ENCODE assay signal across 31 cellular contexts in genomic region chr10:7704360-7704759, GRCh38. TPM values are rescaled to one million over a fixed set of nuclear protein-coding genes. Genes with fewer than 3 reads are reported as not detected.
"Had no signal": no experiment of that assay in that cellular context is flagged by ENCODE, and none has a peak within 500 bp of the region (broad histone marks: within the 10 kb centered on the region; RNA-seq: fewer than 3 reads in every experiment).

No MANE protein-coding gene starts in this region.

- ATAC-seq: naive thymus-derived CD8-positive, alpha-beta T cell; natural killer cell treated with Interleukin-12 subunit alpha and Interleukin-12 subunit beta and Interleukin-15 and Interleukin-18, amount 100 ng/mL, for 72 hours; psoas muscle; right cardiac atrium; sciatic nerve; stimulated activated memory B cell treated with anti-CD40 and anti-IgM and Interleukin-4, amounts not matched to agents 10 μg/mL and 1 μg/mL and 100 μg/mL, for 72 hours; stimulated activated naive CD8-positive, alpha-beta T cell treated with anti-CD3 and anti-CD28 coated beads, Interleukin-15, amount 100 ng/mL, for 72 hours; stimulated activated naive CD8-positive, alpha-beta T cell treated with anti-CD3 and anti-CD28 coated beads, Interleukin-15, Interleukin-2, amounts not matched to agents 100 U/mL and 50 U/mL, for 24 hours; upper lobe of right lung had no signal

- H2AFZ ChIP-seq: neural progenitor cell, parathyroid adenoma had no signal

- H3K36me3 ChIP-seq: neural progenitor cell, ovary, spleen, suprapubic skin, tibial artery, transverse colon, upper lobe of right lung, uterus had no signal

- H3K4me3 ChIP-seq: neural progenitor cell, ovary, psoas muscle, skin epidermis, smooth muscle cell, spleen, suprapubic skin, testis, tibial artery, transverse colon, upper lobe of right lung, uterus had no signal

- H3K9me3 ChIP-seq: ovary, psoas muscle, spleen, suprapubic skin, testis, tibial artery, transverse colon, upper lobe of right lung, uterus had no signal

- H3K27me3 ChIP-seq: neural progenitor cell, ovary, testis, tibial artery, uterus had no signal

- H3K79me2 ChIP-seq: parathyroid adenoma had no signal

- H3K4me2 ChIP-seq: neural progenitor cell, smooth muscle cell had no signal

- H3K9ac ChIP-seq: neural progenitor cell, parathyroid adenoma had no signal

- H3K4me1 ChIP-seq: neural progenitor cell, parathyroid adenoma, psoas muscle, spleen, suprapubic skin, testis, transverse colon, upper lobe of right lung, uterus had no signal

- DNase-seq: naive thymus-derived CD8-positive, alpha-beta T cell; occipital lobe; ovary; posterior cingulate gyrus; psoas muscle; right cardiac atrium; spleen; stimulated activated CD4-positive, alpha-beta T cell treated with anti-CD3 and anti-CD28 coated beads, Interleukin-12 subunit alpha, Interleukin-12 subunit beta, amount 100 ng/mL, for 4 hours; stimulated activated CD4-positive, alpha-beta T cell treated with anti-CD3 and anti-CD28 coated beads, Interleukin-1b, Interleukin-23, amount 100 ng/mL, for 48 hours; stimulated activated CD4-positive, alpha-beta T cell treated with anti-CD3 and anti-CD28 coated beads, Interleukin-4, amount 100 ng/mL, for 1 hour; stimulated activated CD4-positive, alpha-beta T cell treated with anti-CD3 and anti-CD28 coated beads, Interleukin-4, amount 100 ng/mL, for 4 hours; stimulated activated CD8-positive, alpha-beta memory T cell treated with anti-CD3 and anti-CD28 coated beads, Interleukin-4, amount 100 ng/mL, for 48 hours; stimulated activated naive CD4-positive, alpha-beta T cell; stimulated activated naive CD8-positive, alpha-beta T cell treated with anti-CD3 and anti-CD28 coated beads, Interleukin-15, amount 100 ng/mL, for 72 hours; stimulated activated naive CD8-positive, alpha-beta T cell treated with anti-CD3 and anti-CD28 coated beads, Interleukin-15, Interleukin-2, amounts not matched to agents 100 U/mL and 50 U/mL, for 24 hours; substantia nigra; testis; tibial artery; transverse colon; upper lobe of right lung; uterus had no signal

- H3K27ac ChIP-seq: neural progenitor cell, ovary, parathyroid adenoma, psoas muscle, skin epidermis, spleen, suprapubic skin, testis, tibial artery, transverse colon, upper lobe of right lung, uterus had no signal

RNA-seq across cellular contexts. Expression of gene ITIH2, which starts 1.2 kb away (rescaled TPM):
- total RNA-seq: naive thymus-derived CD8-positive, alpha-beta T cell; natural killer cell treated with Interleukin-12 subunit alpha and Interleukin-12 subunit beta and Interleukin-15 and Interleukin-18, amount 100 ng/mL, for 72 hours; osteoblast; right cardiac atrium; sciatic nerve; spleen; transverse colon had no signal
- polyA plus RNA-seq: naive thymus-derived CD8-positive, alpha-beta T cell; neural cell; psoas muscle; right cardiac atrium; spleen had no signal

RNA-seq across cellular contexts. Expression of gene ITIH5, which starts 37.6 kb away (rescaled TPM):
- total RNA-seq: naive thymus-derived CD8-positive, alpha-beta T cell; natural killer cell treated with Interleukin-12 subunit alpha and Interleukin-12 subunit beta and Interleukin-15 and Interleukin-18, amount 100 ng/mL, for 72 hours had no signal
- polyA plus RNA-seq: naive thymus-derived CD8-positive, alpha-beta T cell had no signal
